Comparison of ENCODE assay signal across 1 cellular context in the genomic region with DNA sequence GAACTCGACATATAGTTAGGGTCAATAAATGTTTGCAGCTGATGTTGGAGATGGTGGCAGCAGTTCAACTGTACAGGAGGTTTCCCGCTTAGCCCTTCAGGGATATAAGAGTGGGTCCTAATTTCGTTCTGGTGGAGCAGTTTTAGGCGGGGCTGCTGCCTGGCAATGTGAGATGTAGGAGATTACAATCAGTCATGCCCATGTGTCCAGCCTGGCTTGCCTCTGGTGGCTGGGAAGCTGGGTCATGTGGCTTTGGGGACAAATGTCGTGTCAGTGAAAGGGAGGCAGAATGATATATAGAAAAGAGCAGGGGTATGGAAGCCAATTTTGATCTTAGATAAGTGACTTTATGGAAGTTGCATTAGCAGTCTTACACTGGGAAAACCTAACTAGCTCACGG.
TF ChIP-seq lines count a peak whose summit lies in the region.

No MANE protein-coding gene starts in this region.

TF ChIP-seq in SK-N-SH, 30 proteins besides CTCF, POLR2A, EP300 and RAD21 (continued from another document):
- TF ChIP-seq, protein P1, sequence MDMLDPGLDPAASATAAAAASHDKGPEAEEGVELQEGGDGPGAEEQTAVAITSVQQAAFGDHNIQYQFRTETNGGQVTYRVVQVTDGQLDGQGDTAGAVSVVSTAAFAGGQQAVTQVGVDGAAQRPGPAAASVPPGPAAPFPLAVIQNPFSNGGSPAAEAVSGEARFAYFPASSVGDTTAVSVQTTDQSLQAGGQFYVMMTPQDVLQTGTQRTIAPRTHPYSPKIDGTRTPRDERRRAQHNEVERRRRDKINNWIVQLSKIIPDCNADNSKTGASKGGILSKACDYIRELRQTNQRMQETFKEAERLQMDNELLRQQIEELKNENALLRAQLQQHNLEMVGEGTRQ (IDR thresholded peaks at IDR 0.05; ENCODE audit: borderline replicate concordance, low read depth, low read length) = no peak
- TF ChIP-seq SIN3A (IDR thresholded peaks at IDR 0.05; ENCODE audit: borderline replicate concordance, low read depth, low read length) = no peak
- no peak for TF ChIP-seq SMC3 (IDR thresholded peaks at IDR 0.05; ENCODE audit: low read depth, low read length)
- TF ChIP-seq FOXJ3 (CRISPR knock-in tag; IDR thresholded peaks at IDR 0.05) = no peak
- TF ChIP-seq, protein P2, sequence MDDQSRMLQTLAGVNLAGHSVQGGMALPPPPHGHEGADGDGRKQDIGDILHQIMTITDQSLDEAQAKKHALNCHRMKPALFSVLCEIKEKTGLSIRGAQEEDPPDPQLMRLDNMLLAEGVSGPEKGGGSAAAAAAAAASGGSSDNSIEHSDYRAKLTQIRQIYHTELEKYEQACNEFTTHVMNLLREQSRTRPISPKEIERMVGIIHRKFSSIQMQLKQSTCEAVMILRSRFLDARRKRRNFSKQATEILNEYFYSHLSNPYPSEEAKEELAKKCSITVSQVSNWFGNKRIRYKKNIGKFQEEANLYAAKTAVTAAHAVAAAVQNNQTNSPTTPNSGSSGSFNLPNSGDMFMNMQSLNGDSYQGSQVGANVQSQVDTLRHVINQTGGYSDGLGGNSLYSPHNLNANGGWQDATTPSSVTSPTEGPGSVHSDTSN (IDR thresholded peaks at IDR 0.05) = no peak
- TF ChIP-seq TAF1 (IDR thresholded peaks at IDR 0.05; ENCODE audit: borderline replicate concordance, low read depth, low read length) = no peak
TF ChIP-seq in SK-N-SH: peak in this region for 2.
